1 cellular context compared by ENCODE assay signal in the genomic region with DNA sequence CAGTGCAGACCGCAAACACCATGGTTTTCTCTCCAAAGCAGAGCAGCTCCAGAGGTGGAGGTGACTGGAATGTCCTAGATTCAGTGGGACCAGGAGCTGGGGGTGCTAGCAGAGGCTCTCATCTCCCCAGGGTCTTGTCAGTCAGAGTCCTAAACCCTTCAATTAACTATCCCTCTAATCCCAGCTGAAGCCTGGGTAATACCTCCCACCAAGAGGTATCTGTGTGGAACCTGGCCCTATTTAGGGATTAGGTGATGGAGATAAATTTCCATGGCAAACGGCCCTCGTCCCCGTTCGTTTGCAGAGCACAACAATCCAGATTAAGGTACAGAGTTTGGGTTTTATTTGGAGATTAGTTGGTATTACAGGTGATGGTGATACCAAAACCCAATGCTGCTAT.
A peak's percentile ranks its signal among the peaks of the same experiment; 100 is the strongest.
TF ChIP-seq lines count a peak whose summit lies in the region.

No MANE protein-coding gene starts in this region.

TF ChIP-seq in HepG2, 621 proteins besides CTCF, POLR2A, EP300 and RAD21:
- TF ChIP-seq YEATS4 (CRISPR knock-in tag; IDR thresholded peaks at IDR 0.05; ENCODE audit: borderline replicate concordance): no peak
- 0 out of 2 replicates have a peak, but pooled peaks have one; percentile 12 for TF ChIP-seq POLR2G (IDR thresholded peaks at IDR 0.05; ENCODE audit: low read depth, low read length)
